In the genomic region with DNA sequence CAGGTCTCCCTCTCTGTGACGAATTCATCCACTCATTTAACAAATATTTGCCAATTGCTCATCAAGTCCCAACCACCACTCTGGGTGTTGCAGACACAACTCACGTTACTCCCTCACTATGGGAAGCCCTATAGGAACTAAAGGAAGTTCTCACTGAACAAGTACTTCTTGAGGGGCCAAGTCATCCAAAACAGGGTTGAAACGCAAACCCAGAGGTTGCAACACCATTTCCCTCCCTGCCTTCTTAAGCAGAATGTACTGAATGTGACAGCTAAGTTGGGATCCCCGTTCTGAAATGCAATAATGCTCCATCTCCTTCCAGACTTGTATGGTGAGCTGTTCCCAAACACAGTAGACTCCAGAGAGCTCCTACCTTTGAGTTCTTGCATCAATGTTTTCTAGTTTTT, we compare ENCODE assay signal across 14 cellular contexts. TPM values are rescaled to one million over a fixed set of nuclear protein-coding genes. Genes with fewer than 3 reads are reported as not detected.
DNase-seq lines count a peak whose midpoint lies in the region; ATAC-seq lines count a peak whose summit lies in the region.
"Had no signal": no experiment of that assay in that cellular context is flagged by ENCODE, and none has a peak within 500 bp of the region (broad histone marks: within the 10 kb centered on the region; RNA-seq: fewer than 3 reads in every experiment).

No MANE protein-coding gene starts in this region.

- H3K9me3 Mint-ChIP-seq in activated T-helper 17 cell treated with anti-CD3 and anti-CD28 coated beads, Interleukin-2, amount 50 U/mL, for 72 hours, result no peaks in the 10 kb centered on the region
- H3K9me3 Mint-ChIP-seq: activated T-helper 2 cell treated with anti-CD3 and anti-CD28 coated beads, Interferon-gamma antibody, Interleukin-2, Interleukin-4, amounts not matched to agents 10 μg/mL and 5 μg/mL and 100 μg/mL, durations not matched to agents 14 hours and 24 hours and 36 hours had no signal

- H3K36me3 Mint-ChIP-seq in activated T-helper 17 cell treated with anti-CD3 and anti-CD28 coated beads, Interleukin-2, amount 50 U/mL, for 72 hours (ENCODE audit: low read depth), result no peaks in the 10 kb centered on the region
- H3K36me3 Mint-ChIP-seq: naive thymus-derived CD4-positive, alpha-beta T cell had no signal

- no peaks in the 10 kb centered on the region for H3K36me3 ChIP-seq in subcutaneous abdominal adipose tissue (ENCODE audit: control insufficient read depth in 5 of 5, insufficient read depth in 5 of 5, low read length in 5 of 5)
- H3K36me3 ChIP-seq: thoracic aorta had no signal

- no peak overlapping the region for H3K27ac Mint-ChIP-seq in activated T-helper 17 cell treated with anti-CD3 and anti-CD28 coated beads, Interleukin-2, amount 50 U/mL, for 72 hours
- H3K27ac Mint-ChIP-seq: activated T-helper 2 cell treated with anti-CD3 and anti-CD28 coated beads, Interferon-gamma antibody, Interleukin-2, Interleukin-4, amounts not matched to agents 10 μg/mL and 5 μg/mL and 100 μg/mL, durations not matched to agents 14 hours and 24 hours and 36 hours; naive thymus-derived CD4-positive, alpha-beta T cell had no signal

- ATAC-seq in activated T-helper 17 cell treated with anti-CD3 and anti-CD28 coated beads, Interleukin-2, amount 50 U/mL, for 72 hours (replicated peaks), result no peak
- ATAC-seq: naive thymus-derived CD4-positive, alpha-beta T cell had no signal

- no peak overlapping the region for H3K4me3 ChIP-seq in subcutaneous abdominal adipose tissue (ENCODE audit: low read depth in 1 of 5, low read length in 5 of 5)
- H3K4me3 ChIP-seq: thoracic aorta had no signal

- peaks cover 0 to 36% (median 22%) of the 10 kb centered on the region in 5 donors for H3K4me1 ChIP-seq in subcutaneous abdominal adipose tissue (ENCODE audit: control insufficient read depth in 5 of 5, insufficient read depth in 5 of 5, low read length in 5 of 5)

- peak; percentile 46 for DNase-seq in SIG-M5 treated with dmso at 0.1 percent for 504 hours (lab: John Stamatoyannopoulos, UW; ENCODE audit: unreplicated experiment)
- DNase-seq in SIG-M5 (lab: John Stamatoyannopoulos, UW), result no peak
- peak; percentile 4 for DNase-seq in NOMO-1 treated with dmso at 0.1 percent for 144 hours (lab: John Stamatoyannopoulos, UW; ENCODE audit: unreplicated experiment)
- DNase-seq in epithelial cell of prostate (ENCODE audit: low read depth, low spot score), result peak; percentile 54
- no peak for DNase-seq in mucosa of gallbladder (ENCODE audit: low spot score)
- no peak for DNase-seq in NCI-H2171 treated with DMSO at 0.1 percent for 48 hours (lab: John Stamatoyannopoulos, UW)
- DNase-seq: ACHN; activated CD4-positive, alpha-beta T cell treated with anti-CD3 and anti-CD28 coated beads for 4 hours; caudate nucleus; naive thymus-derived CD4-positive, alpha-beta T cell had no signal

- H3K27ac ChIP-seq in epithelial cell of prostate, result peak overlapping the region; percentile 59
- H3K27ac ChIP-seq in subcutaneous abdominal adipose tissue (ENCODE audit: low read depth, low read length), result peak overlapping the region; percentile 47
- H3K27ac ChIP-seq: thoracic aorta had no signal

- no peak overlapping the region for H3K9ac ChIP-seq in subcutaneous abdominal adipose tissue (ENCODE audit: low read length in 5 of 5)

- no peaks in the 10 kb centered on the region for H3K27me3 ChIP-seq in subcutaneous abdominal adipose tissue (ENCODE audit: control insufficient read depth in 5 of 5, insufficient read depth in 4 of 5, low read length in 5 of 5)

- H3K4me1 Mint-ChIP-seq in activated T-helper 17 cell treated with anti-CD3 and anti-CD28 coated beads, Interleukin-2, amount 50 U/mL, for 72 hours, result no peaks in the 10 kb centered on the region

- H3K9me3 ChIP-seq in subcutaneous abdominal adipose tissue (ENCODE audit: control insufficient read depth in 5 of 5, low read length in 5 of 5), result no peaks in the 10 kb centered on the region
- H3K9me3 ChIP-seq: thoracic aorta had no signal

- no peak overlapping the region for H3K4me3 Mint-ChIP-seq in activated T-helper 17 cell treated with anti-CD3 and anti-CD28 coated beads, Interleukin-2, amount 50 U/mL, for 72 hours
- H3K4me3 Mint-ChIP-seq: naive thymus-derived CD4-positive, alpha-beta T cell had no signal

- H3K27me3 Mint-ChIP-seq in activated T-helper 17 cell treated with anti-CD3 and anti-CD28 coated beads, Interleukin-2, amount 50 U/mL, for 72 hours, result peaks cover 16% of the 10 kb centered on the region

RNA-seq across cellular contexts. Expression of a gene that starts 34.3 kb away (rescaled TPM):
- under 1 TPM; 0.06 to 0.77 TPM for total RNA-seq in activated T-helper 17 cell treated with anti-CD3 and anti-CD28 coated beads, Interleukin-2, amount 50 U/mL, for 72 hours
- 31.1 TPM for total RNA-seq in mucosa of gallbladder

Comparison
In these comparisons a context has a peak if more than half of its experiments do, and no peak if none do; other contexts are left out.
1. DNase-seq: peak in SIG-M5 treated with dmso at 0.1 percent for 504 hours (single experiment), NOMO-1 treated with dmso at 0.1 percent for 144 hours (single experiment) and epithelial cell of prostate (single experiment); none in SIG-M5 (single experiment), mucosa of gallbladder (single experiment) and NCI-H2171 treated with DMSO at 0.1 percent for 48 hours (single experiment).
2. RNA of a gene that starts 34.3 kb away (total RNA-seq): 31.1 TPM in mucosa of gallbladder (single experiment); 0.06 to 0.77 TPM in activated T-helper 17 cell treated with anti-CD3 and anti-CD28 coated beads, Interleukin-2, amount 50 U/mL, for 72 hours; every median in the first group is over 10 times any median in the second.